ENCODE assay signal across 1 cellular context in the genomic region with DNA sequence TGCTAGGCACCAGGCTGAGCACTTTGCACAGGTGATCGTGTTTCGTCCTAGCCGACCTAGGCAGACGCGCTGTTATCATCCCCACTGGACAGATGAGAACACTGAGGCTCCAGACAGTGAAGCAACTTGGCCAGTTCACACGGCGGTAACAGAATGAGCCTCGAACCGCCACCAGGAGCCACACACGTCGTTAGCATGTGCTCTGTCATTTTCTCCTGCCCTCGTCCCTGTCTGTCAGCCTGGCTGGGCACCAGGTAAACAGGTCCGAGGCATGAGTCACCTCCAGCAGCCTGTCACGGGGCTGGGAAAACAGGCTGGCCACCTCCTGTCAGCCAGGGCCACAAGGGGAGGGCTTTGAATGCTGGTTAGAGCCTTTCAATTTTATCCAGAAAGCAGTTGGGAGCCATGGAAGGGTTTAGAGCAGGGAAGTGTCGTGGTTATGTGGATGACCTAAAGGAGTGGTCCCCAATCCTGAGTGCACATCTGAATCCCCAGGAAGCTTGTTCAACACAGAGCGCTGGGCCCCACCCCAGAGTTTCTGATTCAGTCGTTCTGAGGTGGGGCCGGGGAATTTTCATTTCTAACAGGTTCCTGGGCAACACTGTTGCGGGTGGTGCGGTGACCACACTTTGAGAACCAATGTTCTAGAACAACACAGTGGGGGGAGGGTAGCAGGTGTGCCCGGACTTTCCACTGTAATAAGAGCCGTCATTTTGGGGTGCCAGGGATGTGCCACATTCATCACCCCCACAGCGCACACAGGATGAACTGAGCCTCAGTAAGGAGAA.
TF ChIP-seq lines count a peak whose summit lies in the region.

No MANE protein-coding gene starts in this region.

TF ChIP-seq in HepG2, 621 proteins besides CTCF, POLR2A, EP300 and RAD21 (continued from another document and continues in another):
- TF ChIP-seq, protein P1, sequence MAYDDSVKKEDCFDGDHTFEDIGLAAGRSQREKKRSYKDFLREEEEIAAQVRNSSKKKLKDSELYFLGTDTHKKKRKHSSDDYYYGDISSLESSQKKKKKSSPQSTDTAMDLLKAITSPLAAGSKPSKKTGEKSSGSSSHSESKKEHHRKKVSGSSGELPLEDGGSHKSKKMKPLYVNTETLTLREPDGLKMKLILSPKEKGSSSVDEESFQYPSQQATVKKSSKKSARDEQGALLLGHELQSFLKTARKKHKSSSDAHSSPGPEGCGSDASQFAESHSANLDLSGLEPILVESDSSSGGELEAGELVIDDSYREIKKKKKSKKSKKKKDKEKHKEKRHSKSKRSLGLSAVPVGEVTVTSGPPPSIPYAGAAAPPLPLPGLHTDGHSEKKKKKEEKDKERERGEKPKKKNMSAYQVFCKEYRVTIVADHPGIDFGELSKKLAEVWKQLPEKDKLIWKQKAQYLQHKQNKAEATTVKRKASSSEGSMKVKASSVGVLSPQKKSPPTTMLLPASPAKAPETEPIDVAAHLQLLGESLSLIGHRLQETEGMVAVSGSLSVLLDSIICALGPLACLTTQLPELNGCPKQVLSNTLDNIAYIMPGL (CRISPR knock-in tag; IDR thresholded peaks at IDR 0.05; ENCODE audit: borderline replicate concordance in 1 of 2, low read depth in 1 of 2) = peak in 1 of 2 experiments; percentile 93; a peak in 2 of 4 replicates
- TF ChIP-seq ATF7-NPFF (CRISPR knock-in tag; IDR thresholded peaks at IDR 0.05; ENCODE audit: low read depth) (no peak; the same call in 1 of the 2 replicates), ATAD3A (CRISPR knock-in tag; IDR thresholded peaks at IDR 0.05) (no peak), PTBP1 (IDR thresholded peaks at IDR 0.05; ENCODE audit: low read depth, low read length, poor library complexity, severe bottlenecking) (no peak), HMGA1 (CRISPR knock-in tag; conservative IDR thresholded peaks at IDR 0.05) (no peak), KDM4B (CRISPR knock-in tag; IDR thresholded peaks at IDR 0.05) (0 out of 2 replicates have a peak, but pooled peaks have one; percentile 78), MBD4 (IDR thresholded peaks at IDR 0.05; ENCODE audit: borderline replicate concordance, low read length) (no peak), ZNF841 (CRISPR knock-in tag; IDR thresholded peaks at IDR 0.05; ENCODE audit: borderline replicate concordance) (no peak), ZNF441 (CRISPR knock-in tag; IDR thresholded peaks at IDR 0.05; ENCODE audit: borderline replicate concordance) (peak; percentile 98), WIZ (CRISPR knock-in tag; IDR thresholded peaks at IDR 0.05) (no peak), RORA (CRISPR knock-in tag; IDR thresholded peaks at IDR 0.05) (no peak), MAF1 (CRISPR knock-in tag; IDR thresholded peaks at IDR 0.05; ENCODE audit: borderline replicate concordance) (no peak), ISL2 (CRISPR knock-in tag; IDR thresholded peaks at IDR 0.05) (no peak), MAFG (CRISPR knock-in tag; IDR thresholded peaks at IDR 0.05) (no peak), HHEX (CRISPR knock-in tag; IDR thresholded peaks at IDR 0.05) (no peak; the same call in 1 of the 2 replicates), NR2F1 (CRISPR knock-in tag; IDR thresholded peaks at IDR 0.05) (0 out of 4 replicates have a peak, but pooled peaks of 1 of the 2 experiments have one; percentile 21), ZNF263 (CRISPR knock-in tag; IDR thresholded peaks at IDR 0.05) (peak; percentile 34; the same call in 1 of the 2 replicates), MEIS1 (CRISPR knock-in tag; IDR thresholded peaks at IDR 0.05; ENCODE audit: borderline replicate concordance) (peak; percentile 72; the same call in 1 of the 2 replicates), ZBTB20 (CRISPR knock-in tag; IDR thresholded peaks at IDR 0.05; ENCODE audit: borderline replicate concordance, low read depth) (peak; percentile 95; the same call in 1 of the 2 replicates), ZNF713 (CRISPR knock-in tag; IDR thresholded peaks at IDR 0.05) (no peak), ZNF775 (CRISPR knock-in tag; IDR thresholded peaks at IDR 0.05; ENCODE audit: borderline replicate concordance) (no peak), ZNF253 (CRISPR knock-in tag; IDR thresholded peaks at IDR 0.05; ENCODE audit: borderline replicate concordance) (peak; percentile 73; the same call in 1 of the 2 replicates), ZNF3 (CRISPR knock-in tag; IDR thresholded peaks at IDR 0.05) (peak; percentile 83; the same call in 1 of the 2 replicates), POGZ (CRISPR knock-in tag; IDR thresholded peaks at IDR 0.05) (no peak), ZNF678 (CRISPR knock-in tag; IDR thresholded peaks at IDR 0.05) (peak; percentile 34; the same call in 1 of the 2 replicates), HES4 (CRISPR knock-in tag; IDR thresholded peaks at IDR 0.05; ENCODE audit: borderline replicate concordance) (peak; percentile 91), ZSCAN21 (CRISPR knock-in tag; IDR thresholded peaks at IDR 0.05; ENCODE audit: borderline replicate concordance) (peak; percentile 89), ZNF746 (CRISPR knock-in tag; IDR thresholded peaks at IDR 0.05) (0 out of 2 replicates have a peak, but pooled peaks have one; percentile 51), ZC3H13 (CRISPR knock-in tag; IDR thresholded peaks at IDR 0.05) (no peak; the same call in 1 of the 2 replicates), PITX1 (CRISPR knock-in tag; IDR thresholded peaks at IDR 0.05) (peak; percentile 39; the same call in 1 of the 2 replicates), ZMAT3 (CRISPR knock-in tag; conservative IDR thresholded peaks at IDR 0.05) (peak; percentile 100), ZNF816 (CRISPR knock-in tag; IDR thresholded peaks at IDR 0.05; ENCODE audit: borderline replicate concordance) (peak; percentile 97), RBAK (CRISPR knock-in tag; IDR thresholded peaks at IDR 0.05) (no peak), THYN1 (CRISPR knock-in tag; IDR thresholded peaks at IDR 0.05; ENCODE audit: borderline replicate concordance, low read depth) (no peak), ZNF564 (CRISPR knock-in tag; IDR thresholded peaks at IDR 0.05) (peak; percentile 46; the same call in 1 of the 2 replicates), GPN1 (CRISPR knock-in tag; IDR thresholded peaks at IDR 0.05; ENCODE audit: borderline replicate concordance) (no peak), TOE1 (CRISPR knock-in tag; IDR thresholded peaks at IDR 0.05) (no peak)
- TF ChIP-seq, protein P2, sequence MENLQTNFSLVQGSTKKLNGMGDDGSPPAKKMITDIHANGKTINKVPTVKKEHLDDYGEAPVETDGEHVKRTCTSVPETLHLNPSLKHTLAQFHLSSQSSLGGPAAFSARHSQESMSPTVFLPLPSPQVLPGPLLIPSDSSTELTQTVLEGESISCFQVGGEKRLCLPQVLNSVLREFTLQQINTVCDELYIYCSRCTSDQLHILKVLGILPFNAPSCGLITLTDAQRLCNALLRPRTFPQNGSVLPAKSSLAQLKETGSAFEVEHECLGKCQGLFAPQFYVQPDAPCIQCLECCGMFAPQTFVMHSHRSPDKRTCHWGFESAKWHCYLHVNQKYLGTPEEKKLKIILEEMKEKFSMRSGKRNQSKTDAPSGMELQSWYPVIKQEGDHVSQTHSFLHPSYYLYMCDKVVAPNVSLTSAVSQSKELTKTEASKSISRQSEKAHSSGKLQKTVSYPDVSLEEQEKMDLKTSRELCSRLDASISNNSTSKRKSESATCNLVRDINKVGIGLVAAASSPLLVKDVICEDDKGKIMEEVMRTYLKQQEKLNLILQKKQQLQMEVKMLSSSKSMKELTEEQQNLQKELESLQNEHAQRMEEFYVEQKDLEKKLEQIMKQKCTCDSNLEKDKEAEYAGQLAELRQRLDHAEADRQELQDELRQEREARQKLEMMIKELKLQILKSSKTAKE (CRISPR knock-in tag; IDR thresholded peaks at IDR 0.05; ENCODE audit: borderline replicate concordance) = peak; percentile 71; the same call in 1 of the 2 replicates
- TF ChIP-seq, protein P3, sequence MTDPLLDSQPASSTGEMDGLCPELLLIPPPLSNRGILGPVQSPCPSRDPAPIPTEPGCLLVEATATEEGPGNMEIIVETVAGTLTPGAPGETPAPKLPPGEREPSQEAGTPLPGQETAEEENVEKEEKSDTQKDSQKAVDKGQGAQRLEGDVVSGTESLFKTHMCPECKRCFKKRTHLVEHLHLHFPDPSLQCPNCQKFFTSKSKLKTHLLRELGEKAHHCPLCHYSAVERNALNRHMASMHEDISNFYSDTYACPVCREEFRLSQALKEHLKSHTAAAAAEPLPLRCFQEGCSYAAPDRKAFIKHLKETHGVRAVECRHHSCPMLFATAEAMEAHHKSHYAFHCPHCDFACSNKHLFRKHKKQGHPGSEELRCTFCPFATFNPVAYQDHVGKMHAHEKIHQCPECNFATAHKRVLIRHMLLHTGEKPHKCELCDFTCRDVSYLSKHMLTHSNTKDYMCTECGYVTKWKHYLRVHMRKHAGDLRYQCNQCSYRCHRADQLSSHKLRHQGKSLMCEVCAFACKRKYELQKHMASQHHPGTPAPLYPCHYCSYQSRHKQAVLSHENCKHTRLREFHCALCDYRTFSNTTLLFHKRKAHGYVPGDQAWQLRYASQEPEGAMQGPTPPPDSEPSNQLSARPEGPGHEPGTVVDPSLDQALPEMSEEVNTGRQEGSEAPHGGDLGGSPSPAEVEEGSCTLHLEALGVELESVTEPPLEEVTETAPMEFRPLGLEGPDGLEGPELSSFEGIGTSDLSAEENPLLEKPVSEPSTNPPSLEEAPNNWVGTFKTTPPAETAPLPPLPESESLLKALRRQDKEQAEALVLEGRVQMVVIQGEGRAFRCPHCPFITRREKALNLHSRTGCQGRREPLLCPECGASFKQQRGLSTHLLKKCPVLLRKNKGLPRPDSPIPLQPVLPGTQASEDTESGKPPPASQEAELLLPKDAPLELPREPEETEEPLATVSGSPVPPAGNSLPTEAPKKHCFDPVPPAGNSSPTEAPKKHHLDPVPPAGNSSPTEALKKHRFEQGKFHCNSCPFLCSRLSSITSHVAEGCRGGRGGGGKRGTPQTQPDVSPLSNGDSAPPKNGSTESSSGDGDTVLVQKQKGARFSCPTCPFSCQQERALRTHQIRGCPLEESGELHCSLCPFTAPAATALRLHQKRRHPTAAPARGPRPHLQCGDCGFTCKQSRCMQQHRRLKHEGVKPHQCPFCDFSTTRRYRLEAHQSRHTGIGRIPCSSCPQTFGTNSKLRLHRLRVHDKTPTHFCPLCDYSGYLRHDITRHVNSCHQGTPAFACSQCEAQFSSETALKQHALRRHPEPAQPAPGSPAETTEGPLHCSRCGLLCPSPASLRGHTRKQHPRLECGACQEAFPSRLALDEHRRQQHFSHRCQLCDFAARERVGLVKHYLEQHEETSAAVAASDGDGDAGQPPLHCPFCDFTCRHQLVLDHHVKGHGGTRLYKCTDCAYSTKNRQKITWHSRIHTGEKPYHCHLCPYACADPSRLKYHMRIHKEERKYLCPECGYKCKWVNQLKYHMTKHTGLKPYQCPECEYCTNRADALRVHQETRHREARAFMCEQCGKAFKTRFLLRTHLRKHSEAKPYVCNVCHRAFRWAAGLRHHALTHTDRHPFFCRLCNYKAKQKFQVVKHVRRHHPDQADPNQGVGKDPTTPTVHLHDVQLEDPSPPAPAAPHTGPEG (CRISPR knock-in tag; IDR thresholded peaks at IDR 0.05) = no peak
- TF ChIP-seq, protein P4, sequence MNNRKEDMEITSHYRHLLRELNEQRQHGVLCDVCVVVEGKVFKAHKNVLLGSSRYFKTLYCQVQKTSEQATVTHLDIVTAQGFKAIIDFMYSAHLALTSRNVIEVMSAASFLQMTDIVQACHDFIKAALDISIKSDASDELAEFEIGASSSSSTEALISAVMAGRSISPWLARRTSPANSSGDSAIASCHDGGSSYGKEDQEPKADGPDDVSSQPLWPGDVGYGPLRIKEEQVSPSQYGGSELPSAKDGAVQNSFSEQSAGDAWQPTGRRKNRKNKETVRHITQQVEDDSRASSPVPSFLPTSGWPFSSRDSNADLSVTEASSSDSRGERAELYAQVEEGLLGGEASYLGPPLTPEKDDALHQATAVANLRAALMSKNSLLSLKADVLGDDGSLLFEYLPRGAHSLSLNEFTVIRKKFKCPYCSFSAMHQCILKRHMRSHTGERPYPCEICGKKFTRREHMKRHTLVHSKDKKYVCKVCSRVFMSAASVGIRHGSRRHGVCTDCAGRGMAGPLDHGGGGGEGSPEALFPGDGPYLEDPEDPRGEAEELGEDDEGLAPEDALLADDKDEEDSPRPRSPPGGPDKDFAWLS (CRISPR knock-in tag; IDR thresholded peaks at IDR 0.05; ENCODE audit: borderline replicate concordance) = no peak
- TF ChIP-seq, protein P5, sequence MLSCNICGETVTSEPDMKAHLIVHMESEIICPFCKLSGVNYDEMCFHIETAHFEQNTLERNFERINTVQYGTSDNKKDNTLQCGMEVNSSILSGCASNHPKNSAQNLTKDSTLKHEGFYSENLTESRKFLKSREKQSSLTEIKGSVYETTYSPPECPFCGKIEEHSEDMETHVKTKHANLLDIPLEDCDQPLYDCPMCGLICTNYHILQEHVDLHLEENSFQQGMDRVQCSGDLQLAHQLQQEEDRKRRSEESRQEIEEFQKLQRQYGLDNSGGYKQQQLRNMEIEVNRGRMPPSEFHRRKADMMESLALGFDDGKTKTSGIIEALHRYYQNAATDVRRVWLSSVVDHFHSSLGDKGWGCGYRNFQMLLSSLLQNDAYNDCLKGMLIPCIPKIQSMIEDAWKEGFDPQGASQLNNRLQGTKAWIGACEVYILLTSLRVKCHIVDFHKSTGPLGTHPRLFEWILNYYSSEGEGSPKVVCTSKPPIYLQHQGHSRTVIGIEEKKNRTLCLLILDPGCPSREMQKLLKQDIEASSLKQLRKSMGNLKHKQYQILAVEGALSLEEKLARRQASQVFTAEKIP (CRISPR knock-in tag; IDR thresholded peaks at IDR 0.05; ENCODE audit: borderline replicate concordance) = no peak
- TF ChIP-seq, protein P6, sequence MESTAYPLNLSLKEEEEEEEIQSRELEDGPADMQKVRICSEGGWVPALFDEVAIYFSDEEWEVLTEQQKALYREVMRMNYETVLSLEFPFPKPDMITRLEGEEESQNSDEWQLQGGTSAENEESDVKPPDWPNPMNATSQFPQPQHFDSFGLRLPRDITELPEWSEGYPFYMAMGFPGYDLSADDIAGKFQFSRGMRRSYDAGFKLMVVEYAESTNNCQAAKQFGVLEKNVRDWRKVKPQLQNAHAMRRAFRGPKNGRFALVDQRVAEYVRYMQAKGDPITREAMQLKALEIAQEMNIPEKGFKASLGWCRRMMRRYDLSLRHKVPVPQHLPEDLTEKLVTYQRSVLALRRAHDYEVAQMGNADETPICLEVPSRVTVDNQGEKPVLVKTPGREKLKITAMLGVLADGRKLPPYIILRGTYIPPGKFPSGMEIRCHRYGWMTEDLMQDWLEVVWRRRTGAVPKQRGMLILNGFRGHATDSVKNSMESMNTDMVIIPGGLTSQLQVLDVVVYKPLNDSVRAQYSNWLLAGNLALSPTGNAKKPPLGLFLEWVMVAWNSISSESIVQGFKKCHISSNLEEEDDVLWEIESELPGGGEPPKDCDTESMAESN (CRISPR knock-in tag; conservative IDR thresholded peaks at IDR 0.05) = peak; percentile 27; the same call in 1 of the 2 replicates
- TF ChIP-seq, protein P7, sequence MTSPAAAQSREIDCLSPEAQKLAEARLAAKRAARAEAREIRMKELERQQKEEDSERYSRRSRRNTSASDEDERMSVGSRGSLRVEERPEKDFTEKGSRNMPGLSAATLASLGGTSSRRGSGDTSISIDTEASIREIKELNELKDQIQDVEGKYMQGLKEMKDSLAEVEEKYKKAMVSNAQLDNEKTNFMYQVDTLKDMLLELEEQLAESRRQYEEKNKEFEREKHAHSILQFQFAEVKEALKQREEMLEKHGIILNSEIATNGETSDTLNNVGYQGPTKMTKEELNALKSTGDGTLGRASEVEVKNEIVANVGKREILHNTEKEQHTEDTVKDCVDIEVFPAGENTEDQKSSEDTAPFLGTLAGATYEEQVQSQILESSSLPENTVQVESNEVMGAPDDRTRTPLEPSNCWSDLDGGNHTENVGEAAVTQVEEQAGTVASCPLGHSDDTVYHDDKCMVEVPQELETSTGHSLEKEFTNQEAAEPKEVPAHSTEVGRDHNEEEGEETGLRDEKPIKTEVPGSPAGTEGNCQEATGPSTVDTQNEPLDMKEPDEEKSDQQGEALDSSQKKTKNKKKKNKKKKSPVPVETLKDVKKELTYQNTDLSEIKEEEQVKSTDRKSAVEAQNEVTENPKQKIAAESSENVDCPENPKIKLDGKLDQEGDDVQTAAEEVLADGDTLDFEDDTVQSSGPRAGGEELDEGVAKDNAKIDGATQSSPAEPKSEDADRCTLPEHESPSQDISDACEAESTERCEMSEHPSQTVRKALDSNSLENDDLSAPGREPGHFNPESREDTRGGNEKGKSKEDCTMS (CRISPR knock-in tag; conservative IDR thresholded peaks at IDR 0.05) = no peak
